Comparison of ENCODE assay signal across 8 cellular contexts in genomic region chr6:41894366-41895299, GRCh38. TPM values are rescaled to one million over a fixed set of nuclear protein-coding genes. Genes with fewer than 3 reads are reported as not detected.
DNase-seq lines count a peak whose midpoint lies in the region; ATAC-seq and TF ChIP-seq lines count a peak whose summit lies in the region.

No MANE protein-coding gene starts in this region.

- no peaks in the 10 kb centered on the region for H3K36me3 Mint-ChIP-seq in activated CD4-positive, alpha-beta memory T cell treated with anti-CD3 and anti-CD28 coated beads, Interleukin-2, amount 10 ng/mL, durations not matched to agents 7 days and 5 days (ENCODE audit: low read depth)

- peak; percentile 45 for ATAC-seq in GM21528 (IDR thresholded peaks at IDR 0.05; ENCODE audit: low FRiP score, unreplicated experiment)

- TF ChIP-seq CTCF in cardiac muscle cell (IDR thresholded peaks at IDR 0.05; ENCODE audit: low read depth, low read length) = no peak

- H3K27me3 ChIP-seq in HUES64 (ENCODE audit: insufficient read depth, low read length) = no peaks in the 10 kb centered on the region
- no peaks in the 10 kb centered on the region for H3K27me3 ChIP-seq in cardiac muscle cell

- POLR2A ChIA-PET in activated CD4-positive, alpha-beta memory T cell treated with anti-CD3 and anti-CD28 coated beads, Interleukin-2, amount 10 ng/mL, durations not matched to agents 7 days and 5 days (lab: Charles Lee) = interaction anchor here (0.8 to 3.5 kb wide), 13 partner anchors 15 to 155 kb away, joined by 3 to 26 read pairs (median 5); partner anchors contain the start of genes BYSL, MED20, TAF8 and TOMM6

- in situ Hi-C loops in G401 (cut with HindIII; ENCODE audit: low sequenced_read_pairs) = no loop called here

- H3K4me3 Mint-ChIP-seq in activated CD4-positive, alpha-beta memory T cell treated with anti-CD3 and anti-CD28 coated beads, Interleukin-2, amount 10 ng/mL, durations not matched to agents 7 days and 5 days = no peak overlapping the region

- H3K9ac ChIP-seq in HUES64 (ENCODE audit: low read depth, low read length) = peak overlapping the region; percentile 74

- H3K9me3 Mint-ChIP-seq in activated CD4-positive, alpha-beta memory T cell treated with anti-CD3 and anti-CD28 coated beads, Interleukin-2, amount 10 ng/mL, durations not matched to agents 7 days and 5 days = no peaks in the 10 kb centered on the region

- H3K4me1 ChIP-seq in HUES64 (ENCODE audit: insufficient read depth, low read length) (peaks cover 20% of the 10 kb centered on the region), cardiac muscle cell (ENCODE audit: low read depth) (peaks cover 15% of the 10 kb centered on the region)

- DNase-seq in G401 (ENCODE audit: low spot score) = peak; percentile 47
- DNase-seq in activated CD4-positive, alpha-beta memory T cell treated with anti-CD3 and anti-CD28 coated beads, Interleukin-2, amount 10 ng/mL, durations not matched to agents 7 days and 5 days = no peak
- peak; percentile 19 to 25 for DNase-seq in cardiac muscle cell (ENCODE audit: low read depth in 1 of 2, low spot score in 1 of 2)
- peak; percentile 11 for DNase-seq in renal cortical epithelial cell (ENCODE audit: low read depth)
- DNase-seq in GM19240 (ENCODE audit: insufficient read length, low spot score) = no peak
- DNase-seq in cortex of kidney (lab: John Stamatoyannopoulos, UW) = no peak

- CTCF ChIA-PET in activated CD4-positive, alpha-beta memory T cell treated with anti-CD3 and anti-CD28 coated beads, Interleukin-2, amount 10 ng/mL, durations not matched to agents 7 days and 5 days (lab: Charles Lee) = interaction anchor here (0.6 to 2.1 kb wide), 6 partner anchors 26 to 156 kb away, joined by 3 to 17 read pairs (median 6); partner anchors contain the start of genes BYSL, MED20 and TOMM6

- H3K9me3 ChIP-seq in HUES64 (ENCODE audit: insufficient read depth, low read depth, low read length) = no peaks in the 10 kb centered on the region
- H3K9me3 ChIP-seq in cardiac muscle cell (ENCODE audit: low read depth) = no peaks in the 10 kb centered on the region

- peaks cover 15% of the 10 kb centered on the region for H3K4me1 Mint-ChIP-seq in activated CD4-positive, alpha-beta memory T cell treated with anti-CD3 and anti-CD28 coated beads, Interleukin-2, amount 10 ng/mL, durations not matched to agents 7 days and 5 days

- under 1% methylated on average over 48 of the region's 56 CpGs for WGBS in HUES64

- H3K27ac ChIP-seq in HUES64 (ENCODE audit: low read depth, low read length) (peak overlapping the region; percentile 67; the same call in 1 of the 2 replicates), cardiac muscle cell (peak overlapping the region; percentile 90)

- H3K27me3 Mint-ChIP-seq in activated CD4-positive, alpha-beta memory T cell treated with anti-CD3 and anti-CD28 coated beads, Interleukin-2, amount 10 ng/mL, durations not matched to agents 7 days and 5 days = no peaks in the 10 kb centered on the region

- peak overlapping the region; percentile 75 for H3K4me3 ChIP-seq in HUES64 (ENCODE audit: low read length)
- peak overlapping the region; percentile 68 for H3K4me3 ChIP-seq in cardiac muscle cell

- H3K27ac Mint-ChIP-seq in activated CD4-positive, alpha-beta memory T cell treated with anti-CD3 and anti-CD28 coated beads, Interleukin-2, amount 10 ng/mL, durations not matched to agents 7 days and 5 days = peak overlapping the region; percentile 66

- H3K36me3 ChIP-seq in HUES64 (ENCODE audit: insufficient read depth, low read length) (peaks cover 5% of the 10 kb centered on the region; the same call in 1 of the 2 replicates), cardiac muscle cell (no peaks in the 10 kb centered on the region)

RNA-seq across cellular contexts. Expression of gene USP49, which starts 0.5 kb away (rescaled TPM):
- total RNA-seq in G401 (2014; rRNA removed; shearing (Covaris generic)) = 4.7 and 9.9 TPM in 2 replicates
- polyA plus RNA-seq in HUES64 (2013, experiment 1 of 2) = 9.8 TPM
- polyA plus RNA-seq in HUES64 (2013, experiment 2 of 2) = 11.4 TPM
- total RNA-seq in activated CD4-positive, alpha-beta memory T cell treated with anti-CD3 and anti-CD28 coated beads, Interleukin-2, amount 10 ng/mL, durations not matched to agents 7 days and 5 days = 1 to 10 TPM; 6.8 to 7.3 TPM
- total RNA-seq in cardiac muscle cell = 3.7 and 8.5 TPM in 2 replicates
- 5.0 and 5.4 TPM in 2 replicates for polyA plus RNA-seq in cardiac muscle cell
- 0.87 and 6.3 TPM in 2 replicates for total RNA-seq in renal cortical epithelial cell

RNA-seq across cellular contexts. Expression of gene MED20, which starts 26.3 kb away (rescaled TPM):
- 23.8 TPM in 2 replicates for total RNA-seq in G401 (2014; rRNA removed; shearing (Covaris generic))
- 27.2 TPM for polyA plus RNA-seq in HUES64 (2013, experiment 1 of 2)
- polyA plus RNA-seq in HUES64 (2013, experiment 2 of 2) = 25.9 TPM
- 10 to 100 TPM; 21.4 to 21.9 TPM for total RNA-seq in activated CD4-positive, alpha-beta memory T cell treated with anti-CD3 and anti-CD28 coated beads, Interleukin-2, amount 10 ng/mL, durations not matched to agents 7 days and 5 days
- total RNA-seq in cardiac muscle cell = 18.0 and 18.5 TPM in 2 replicates
- polyA plus RNA-seq in cardiac muscle cell = 28.1 and 30.2 TPM in 2 replicates
- 39.2 and 42.5 TPM in 2 replicates for total RNA-seq in renal cortical epithelial cell

RNA-seq across cellular contexts. Expression of gene BYSL, which starts 26.7 kb away (rescaled TPM):
- 68.3 and 75.5 TPM in 2 replicates for total RNA-seq in G401 (2014; rRNA removed; shearing (Covaris generic))
- polyA plus RNA-seq in HUES64 (2013, experiment 1 of 2) = 46.0 TPM
- polyA plus RNA-seq in HUES64 (2013, experiment 2 of 2) = 39.8 TPM
- total RNA-seq in activated CD4-positive, alpha-beta memory T cell treated with anti-CD3 and anti-CD28 coated beads, Interleukin-2, amount 10 ng/mL, durations not matched to agents 7 days and 5 days = 10 to 100 TPM; 23.9 to 24.8 TPM
- 18.3 and 32.6 TPM in 2 replicates for total RNA-seq in cardiac muscle cell
- polyA plus RNA-seq in cardiac muscle cell = 30.7 and 40.2 TPM in 2 replicates
- 12.5 and 31.4 TPM in 2 replicates for total RNA-seq in renal cortical epithelial cell

RNA-seq across cellular contexts. Expression of gene CCND3, which starts 47.0 kb away (rescaled TPM):
- 28.2 and 37.3 TPM in 2 replicates for total RNA-seq in G401 (2014; rRNA removed; shearing (Covaris generic))
- 20.0 TPM for polyA plus RNA-seq in HUES64 (2013, experiment 1 of 2)
- 17.8 TPM for polyA plus RNA-seq in HUES64 (2013, experiment 2 of 2)
- total RNA-seq in activated CD4-positive, alpha-beta memory T cell treated with anti-CD3 and anti-CD28 coated beads, Interleukin-2, amount 10 ng/mL, durations not matched to agents 7 days and 5 days = 100 to 1,000 TPM; 456 to 464 TPM
- total RNA-seq in cardiac muscle cell = 20.0 and 21.1 TPM in 2 replicates
- polyA plus RNA-seq in cardiac muscle cell = 23.9 and 43.1 TPM in 2 replicates
- 54.9 and 113 TPM in 2 replicates for total RNA-seq in renal cortical epithelial cell

Comparison
In these comparisons a context has a peak if more than half of its experiments do, and no peak if none do; other contexts are left out.
1. DNase-seq: peak in G401 (single experiment), cardiac muscle cell (2 of 2) and renal cortical epithelial cell (single experiment); none in activated CD4-positive, alpha-beta memory T cell treated with anti-CD3 and anti-CD28 coated beads, Interleukin-2, amount 10 ng/mL, durations not matched to agents 7 days and 5 days (single experiment), GM19240 (single experiment) and cortex of kidney (single experiment).